In the genomic region with DNA sequence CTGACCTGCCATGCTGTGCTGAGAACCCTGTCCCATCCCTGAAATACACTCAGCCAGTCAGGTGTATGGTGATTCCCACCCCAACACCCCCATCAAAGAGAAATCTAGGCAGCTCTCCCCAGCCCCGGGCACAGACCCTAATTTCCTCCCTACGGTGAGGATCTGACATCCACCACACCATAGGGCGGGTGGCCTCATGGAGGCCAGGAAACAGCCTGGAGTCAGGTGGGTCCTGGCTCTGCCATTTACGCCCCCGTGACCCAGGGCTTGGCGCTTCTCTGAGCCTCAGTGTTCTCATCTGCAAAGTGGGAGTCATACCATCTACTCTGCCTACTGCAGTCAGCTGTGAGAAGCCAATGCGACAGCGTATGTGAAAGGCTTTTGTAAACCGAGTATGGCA, we compare ENCODE assay signal across 3 cellular contexts. TPM values are rescaled to one million over a fixed set of nuclear protein-coding genes. Genes with fewer than 3 reads are reported as not detected.
"Had no signal": no experiment of that assay in that cellular context is flagged by ENCODE, and none has a peak within 500 bp of the region (broad histone marks: within the 10 kb centered on the region; RNA-seq: fewer than 3 reads in every experiment).

No MANE protein-coding gene starts in this region.

RNA-seq across cellular contexts. Expression of a gene that starts 27.4 kb away (rescaled TPM):
- total RNA-seq: LHCN-M2, M059J, MCF 10A had no signal
